In genomic region chr2:130342020-130342532, GRCh38 we compare ENCODE assay signal across 8 cellular contexts.
DNase-seq lines count a peak whose midpoint lies in the region; TF ChIP-seq lines count a peak whose summit lies in the region.

No MANE protein-coding gene starts in this region.

- H3K4me1 ChIP-seq in effector memory CD4-positive, alpha-beta T cell (ENCODE audit: control insufficient read depth, insufficient read depth, low read length, poor library complexity, severe bottlenecking) = peaks cover 7% of the 10 kb centered on the region

- DNase-seq in COLO668 (lab: John Stamatoyannopoulos, UW; ENCODE audit: unreplicated experiment) (peak; percentile 88), GM20000 (ENCODE audit: low spot score) (peak; percentile 92), HS-5 (ENCODE audit: low read depth) (peak; percentile 83), NK-92 (lab: John Stamatoyannopoulos, UW; ENCODE audit: unreplicated experiment) (peak; percentile 38), medulla oblongata (ENCODE audit: extremely low spot score) (peak; percentile 96)
- peak; percentile 91 for DNase-seq in activated CD8-positive, alpha-beta memory T cell treated with anti-CD3 and anti-CD28 coated beads for 24 hours
- peak; percentile 74 to 84 (median 82) for DNase-seq in effector memory CD4-positive, alpha-beta T cell
- peak; percentile 67 for DNase-seq in stimulated activated CD8-positive, alpha-beta memory T cell treated with anti-CD3 and anti-CD28 coated beads, Interleukin-12 subunit alpha, Interleukin-12 subunit beta, amount 100 ng/mL, for 1 hour (ENCODE audit: low read depth)

- H3K27me3 ChIP-seq in effector memory CD4-positive, alpha-beta T cell (replicated peaks; ENCODE audit: control insufficient read depth, insufficient read depth, low read length, poor library complexity, severe bottlenecking) = no peaks in the 10 kb centered on the region

- H3K4me3 ChIP-seq in effector memory CD4-positive, alpha-beta T cell (ENCODE audit: insufficient read depth, low read depth, low read length, poor library complexity, severe bottlenecking) = peak overlapping the region; percentile 82

- no peaks in the 10 kb centered on the region for H3K9me3 ChIP-seq in effector memory CD4-positive, alpha-beta T cell (ENCODE audit: control insufficient read depth, low read length)

- H3K36me3 ChIP-seq in effector memory CD4-positive, alpha-beta T cell (ENCODE audit: control insufficient read depth, insufficient read depth, low read length) = peaks cover 45% of the 10 kb centered on the region

- no peak for TF ChIP-seq CTCF in GM20000 (IDR thresholded peaks at IDR 0.05; ENCODE audit: extremely low read depth, missing control alignments)

- peak overlapping the region; percentile 95 for H3K27ac ChIP-seq in effector memory CD4-positive, alpha-beta T cell (ENCODE audit: insufficient read depth, low read length, poor library complexity, severe bottlenecking)

Comparison
In these comparisons a context has a peak if more than half of its experiments do, and no peak if none do; other contexts are left out.
1. Peak in every context shown above with its lines: DNase-seq, H3K4me3 ChIP-seq and H3K27ac ChIP-seq.
2. DNase-seq: peak in every context shown above with its lines; median percentile 96 in medulla oblongata; 92 in GM20000; 91 in activated CD8-positive, alpha-beta memory T cell treated with anti-CD3 and anti-CD28 coated beads for 24 hours; 88 in COLO668; 83 in HS-5; 82 in effector memory CD4-positive, alpha-beta T cell; 67 in stimulated activated CD8-positive, alpha-beta memory T cell treated with anti-CD3 and anti-CD28 coated beads, Interleukin-12 subunit alpha, Interleukin-12 subunit beta, amount 100 ng/mL, for 1 hour; 38 in NK-92.